In the genomic region with DNA sequence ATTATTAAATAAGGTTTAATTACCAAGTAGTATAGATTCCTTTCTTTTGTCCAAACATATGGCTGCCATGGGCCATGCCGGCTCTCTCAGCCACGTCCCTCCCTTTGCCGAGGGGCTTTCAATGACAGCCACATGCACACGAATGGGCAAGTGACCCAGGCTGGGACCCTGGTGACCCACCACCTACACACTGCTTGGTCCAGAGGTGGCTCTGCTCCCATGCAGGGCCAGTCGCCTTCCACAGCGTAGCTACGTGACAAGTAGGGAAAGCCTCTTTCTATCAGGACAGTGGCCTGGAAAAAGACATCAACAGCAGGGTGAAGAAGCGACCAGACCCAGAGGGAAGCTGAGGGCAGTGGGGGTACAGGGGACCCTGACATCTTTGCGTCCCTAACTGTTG, we compare ENCODE assay signal across 6 cellular contexts.
"Had no signal": no experiment of that assay in that cellular context is flagged by ENCODE, and none has a peak within 500 bp of the region (broad histone marks: within the 10 kb centered on the region; RNA-seq: fewer than 3 reads in every experiment).

No MANE protein-coding gene starts in this region.

- H3K4me3 ChIP-seq: K562 had no signal

- ATAC-seq: HepG2, K562 had no signal

- H3K9me3 Mint-ChIP-seq: IgD-negative memory B cell had no signal

- DNase-seq: IMR-90, KBM-7 had no signal

- H3K36me3 Mint-ChIP-seq: IgD-negative memory B cell had no signal

- H3K27me3 Mint-ChIP-seq: IgD-negative memory B cell had no signal

- H3K4me3 Mint-ChIP-seq: IgD-negative memory B cell had no signal

- H3K27ac ChIP-seq: HL-60 had no signal

- H3K27ac Mint-ChIP-seq: IgD-negative memory B cell had no signal
